Comparison of ENCODE assay signal across 11 cellular contexts in the genomic region with DNA sequence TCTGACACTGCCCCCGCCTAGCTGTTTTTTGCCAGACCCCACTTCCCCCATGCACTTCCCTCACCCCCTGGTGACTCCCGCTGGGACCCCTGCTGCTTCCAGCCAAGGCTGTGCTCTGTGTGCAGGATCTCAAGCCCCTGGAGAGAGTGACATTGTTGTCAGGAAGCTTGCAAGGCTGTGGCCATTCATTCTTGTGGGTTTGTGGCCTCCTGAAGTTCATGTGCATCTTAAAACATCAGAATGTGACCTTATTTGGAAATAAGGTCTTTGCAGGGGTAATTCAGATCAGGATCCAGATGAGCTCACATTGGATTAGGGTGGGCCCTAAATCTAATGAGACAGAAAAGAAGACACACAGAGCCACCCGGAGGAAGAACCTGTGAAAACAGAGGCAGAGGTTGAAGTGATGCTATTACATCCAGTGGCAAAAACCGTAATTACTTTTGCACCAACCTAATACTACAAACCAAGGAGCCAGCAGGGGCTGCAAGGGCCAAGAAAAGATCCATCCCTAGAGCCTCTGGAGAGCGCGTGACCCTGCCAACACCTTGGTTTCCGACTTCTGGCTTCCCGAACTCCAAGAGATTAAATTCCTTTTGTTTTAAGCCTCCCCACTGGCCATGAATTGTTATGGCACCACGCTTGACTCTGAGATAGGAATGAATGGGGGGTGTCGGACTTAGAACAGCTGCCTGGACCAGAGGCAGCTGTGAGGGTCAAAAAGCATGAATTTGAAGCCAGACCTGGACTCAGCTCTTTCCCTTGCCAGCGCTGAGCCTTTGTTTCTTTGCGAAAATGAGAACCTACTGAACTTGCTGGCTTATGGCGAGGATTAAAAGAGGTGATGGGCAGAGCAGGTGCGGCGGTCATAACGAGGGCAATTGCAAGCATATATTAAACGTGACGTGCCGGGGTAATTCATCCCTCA.
A peak's percentile ranks its signal among the peaks of the same experiment; 100 is the strongest.
DNase-seq lines count a peak whose midpoint lies in the region; ATAC-seq, FAIRE-seq and TF ChIP-seq lines count a peak whose summit lies in the region.
"Had no signal": no experiment of that assay in that cellular context is flagged by ENCODE, and none has a peak within 500 bp of the region (broad histone marks: within the 10 kb centered on the region; RNA-seq: fewer than 3 reads in every experiment).

No MANE protein-coding gene starts in this region.

- peak; percentile 39 for TF ChIP-seq CTCF in AG10803 (conservative IDR thresholded peaks at IDR 0.05; ENCODE audit: low read length)
- TF ChIP-seq CTCF in WTC11 (IDR thresholded peaks at IDR 0.05): no peak
- no peak for TF ChIP-seq CTCF in glutamatergic neuron (IDR thresholded peaks at IDR 0.05; ENCODE audit: partially characterized antibody, unreplicated experiment)
- no peak for TF ChIP-seq CTCF in pancreas (IDR thresholded peaks at IDR 0.05)
- no peak for TF ChIP-seq CTCF in psoas muscle (IDR thresholded peaks at IDR 0.05)

- H3K4me1 Mint-ChIP-seq in WTC11 (peaks cover 27% of the 10 kb centered on the region), glutamatergic neuron (ENCODE audit: low read depth, unreplicated experiment) (peaks cover 16% of the 10 kb centered on the region)

- H3K36me3 ChIP-seq in H7 (replicated peaks; ENCODE audit: control insufficient read depth, insufficient read depth, low read length): no peaks in the 10 kb centered on the region
- no peaks in the 10 kb centered on the region for H3K36me3 ChIP-seq in pancreas
- no peaks in the 10 kb centered on the region for H3K36me3 ChIP-seq in psoas muscle (ENCODE audit: insufficient read depth in 1 of 2, low read depth in 1 of 2)

- H3K9me3 Mint-ChIP-seq in WTC11 (no peaks in the 10 kb centered on the region), glutamatergic neuron (ENCODE audit: unreplicated experiment) (no peaks in the 10 kb centered on the region)

- DNase-seq in AG10803 (ENCODE audit: low read depth) (peak; percentile 75), H7 (peak; percentile 60), WTC11 (ENCODE audit: low spot score) (no peak), glutamatergic neuron (no peak), NCI-H2107 (lab: John Stamatoyannopoulos, UW) (no peak), pancreas (no peak), psoas muscle (no peak), NCI-H226 (no peak)

- H3K27ac Mint-ChIP-seq in WTC11 (peak overlapping the region; percentile 17; the same call in 1 of the 2 replicates), glutamatergic neuron (ENCODE audit: unreplicated experiment) (peak overlapping the region; percentile 10)

- H3K27ac ChIP-seq in pancreas: no peak overlapping the region
- no peak overlapping the region for H3K27ac ChIP-seq in psoas muscle
- H3K27ac ChIP-seq: SK-N-MC had no signal

- H3K36me3 Mint-ChIP-seq in WTC11 (0 out of 2 replicates have a peak, but pooled peaks cover 2% of the 10 kb centered on the region), glutamatergic neuron (ENCODE audit: unreplicated experiment) (no peaks in the 10 kb centered on the region)

- H3K9me3 ChIP-seq in pancreas: no peaks in the 10 kb centered on the region
- H3K9me3 ChIP-seq in psoas muscle: no peaks in the 10 kb centered on the region

- POLR2A ChIA-PET in WTC11 (lab: Charles Lee): no interaction called here

- no peak for FAIRE-seq in pancreas (lab: Jason Lieb, UNC)
- FAIRE-seq: bronchial epithelial cell, islet of Langerhans had no signal

- H3K4me3 Mint-ChIP-seq in WTC11 (no peak overlapping the region), glutamatergic neuron (ENCODE audit: unreplicated experiment) (no peak overlapping the region)

- intact Hi-C loops in pancreas (cut with DNase I) (no loop called here), psoas muscle (cut with DNase I) (loop anchor here in 1 of 2 donors (2.0 kb wide), 1 partner anchor 21 kb away; no protein-coding TSS in a partner anchor)

- whole genome bisulfite sequencing in pancreas, 2 donors: 87 to 91% methylated on average over 19 of the region's 19 CpGs
- 49 to 63% (median 56%) methylated on average over 19 of the region's 19 CpGs for WGBS in psoas muscle, 3 donors

- ATAC-seq in WTC11 (peak; percentile 68), pancreas (no peak), psoas muscle (no peak)

- H3K27me3 ChIP-seq in H7 (ENCODE audit: control insufficient read depth, insufficient read depth, low read length): no peaks in the 10 kb centered on the region
- no peaks in the 10 kb centered on the region for H3K27me3 ChIP-seq in pancreas
- H3K27me3 ChIP-seq in psoas muscle (ENCODE audit: insufficient read depth in 3 of 3, low read length in 2 of 3): no peaks in the 10 kb centered on the region

- no peaks in the 10 kb centered on the region for H3K27me3 Mint-ChIP-seq in WTC11 (ENCODE audit: low read depth)
- peaks cover 4% of the 10 kb centered on the region for H3K27me3 Mint-ChIP-seq in glutamatergic neuron (ENCODE audit: unreplicated experiment)

- H3K4me1 ChIP-seq in pancreas (no peaks in the 10 kb centered on the region), psoas muscle (peaks cover 10% of the 10 kb centered on the region)

- CTCF ChIA-PET in WTC11 (lab: Charles Lee): interaction anchor here (0.8 to 1.5 kb wide), 3 partner anchors 9 to 179 kb away, joined by 3 to 9 read pairs (median 3); no protein-coding TSS in a partner anchor

- H3K4me3 ChIP-seq in AG10803 (ENCODE audit: low read length) (no peak overlapping the region), H7 (ENCODE audit: insufficient read depth, low read depth, low read length) (no peak overlapping the region), pancreas (no peak overlapping the region), psoas muscle (no peak overlapping the region)
- H3K4me3 ChIP-seq: SK-N-MC had no signal

TF ChIP-seq in WTC11, 78 proteins besides CTCF, POLR2A, EP300 and RAD21:
- TF ChIP-seq SP1 (CRISPR knock-in tag; conservative IDR thresholded peaks at IDR 0.05) (no peak), ZBTB21 (CRISPR knock-in tag; IDR thresholded peaks at IDR 0.05; ENCODE audit: borderline replicate concordance) (no peak), EMX1 (CRISPR knock-in tag; IDR thresholded peaks at IDR 0.05) (no peak), ESRRA (CRISPR knock-in tag; IDR thresholded peaks at IDR 0.05; ENCODE audit: borderline replicate concordance) (no peak), ZNF423 (CRISPR knock-in tag; IDR thresholded peaks at IDR 0.05) (peak; percentile 99), SMAD4 (CRISPR knock-in tag; IDR thresholded peaks at IDR 0.05) (no peak)
TF ChIP-seq in WTC11: peak in this region for 1.

Comparison
In these comparisons a context has a peak if more than half of its experiments do, and no peak if none do; other contexts are left out.
1. DNase-seq: peak in AG10803 (single experiment) and H7 (single experiment); none in WTC11 (single experiment), glutamatergic neuron (single experiment), NCI-H2107 (single experiment), pancreas (0 of 6), psoas muscle (0 of 2) and NCI-H226 (single experiment).